Comparison of ENCODE assay signal across 2 cellular contexts in genomic region chr9:73074176-73074708, GRCh38.
TF ChIP-seq lines count a peak whose summit lies in the region.

No MANE protein-coding gene starts in this region.

TF ChIP-seq in GM23338, 12 proteins besides CTCF, POLR2A, EP300 and RAD21:
- no peak for TF ChIP-seq POLR2AphosphoS5 (IDR thresholded peaks at IDR 0.05; ENCODE audit: low read depth)
- TF ChIP-seq STAT1 (IDR thresholded peaks at IDR 0.05; ENCODE audit: unreplicated experiment): no peak

TF ChIP-seq in HepG2, 621 proteins besides CTCF, POLR2A, EP300 and RAD21 (continues in another document):
- TF ChIP-seq ARID2 (CRISPR knock-in tag; IDR thresholded peaks at IDR 0.05; ENCODE audit: borderline replicate concordance): no peak
- TF ChIP-seq RARA (CRISPR knock-in tag; IDR thresholded peaks at IDR 0.05): peak; percentile 89
- TF ChIP-seq NFIC (IDR thresholded peaks at IDR 0.05; ENCODE audit: low read length): peak; percentile 62; the same call in 1 of the 2 replicates
- TF ChIP-seq ZNF207 (IDR thresholded peaks at IDR 0.05; ENCODE audit: borderline replicate concordance): no peak
- no peak for TF ChIP-seq ZNF615 (CRISPR knock-in tag; IDR thresholded peaks at IDR 0.05; ENCODE audit: borderline replicate concordance)
- TF ChIP-seq ZBTB21 (CRISPR knock-in tag; IDR thresholded peaks at IDR 0.05): no peak
- no peak for TF ChIP-seq ZBTB20 (CRISPR knock-in tag; IDR thresholded peaks at IDR 0.05; ENCODE audit: borderline replicate concordance, low read depth)
- no peak for TF ChIP-seq ZC3H4 (CRISPR knock-in tag; IDR thresholded peaks at IDR 0.05; ENCODE audit: borderline replicate concordance)
- TF ChIP-seq PAXIP1 (CRISPR knock-in tag; conservative IDR thresholded peaks at IDR 0.05): peak; percentile 68
- TF ChIP-seq AKAP8 (CRISPR knock-in tag; IDR thresholded peaks at IDR 0.05): no peak
- TF ChIP-seq AKNA (CRISPR knock-in tag; IDR thresholded peaks at IDR 0.05; ENCODE audit: borderline replicate concordance): no peak
- TF ChIP-seq SOX5 (CRISPR knock-in tag; IDR thresholded peaks at IDR 0.05; ENCODE audit: borderline replicate concordance): peak; percentile 61; the same call in 1 of the 2 replicates
- TF ChIP-seq ZNF44 (CRISPR knock-in tag; IDR thresholded peaks at IDR 0.05): no peak
- no peak; the same call in 1 of the 2 replicates for TF ChIP-seq NR2F6 (IDR thresholded peaks at IDR 0.05)
- TF ChIP-seq NR2F6 (CRISPR knock-in tag; IDR thresholded peaks at IDR 0.05): peak; percentile 23; the same call in 1 of the 2 replicates
- no peak for TF ChIP-seq KDM2A (CRISPR knock-in tag; IDR thresholded peaks at IDR 0.05; ENCODE audit: borderline replicate concordance, low read depth)
- TF ChIP-seq ATF3 (CRISPR knock-in tag; IDR thresholded peaks at IDR 0.05): no peak
- no peak for TF ChIP-seq ZNF335 (CRISPR knock-in tag; IDR thresholded peaks at IDR 0.05)
- TF ChIP-seq ZNF101 (CRISPR knock-in tag; IDR thresholded peaks at IDR 0.05; ENCODE audit: borderline replicate concordance, low read depth): no peak
- no peak for TF ChIP-seq ZNF629 (CRISPR knock-in tag; conservative IDR thresholded peaks at IDR 0.05)
- TF ChIP-seq ARID5B (CRISPR knock-in tag; IDR thresholded peaks at IDR 0.05): peak; percentile 27
- no peak for TF ChIP-seq EED (CRISPR knock-in tag; IDR thresholded peaks at IDR 0.05)
- no peak for TF ChIP-seq ZBTB38 (CRISPR knock-in tag; IDR thresholded peaks at IDR 0.05)
- no peak for TF ChIP-seq AGO2 (optimal IDR thresholded peaks at IDR 0.05; ENCODE audit: low read depth, low read length)
- no peak for TF ChIP-seq ZSCAN29 (CRISPR knock-in tag; conservative IDR thresholded peaks at IDR 0.05)
- TF ChIP-seq AFF4 (CRISPR knock-in tag; IDR thresholded peaks at IDR 0.05): no peak
- TF ChIP-seq FOXP1 (IDR thresholded peaks at IDR 0.05): no peak
- peak; percentile 60; the same call in 1 of the 2 replicates for TF ChIP-seq FOXP1 (CRISPR knock-in tag; IDR thresholded peaks at IDR 0.05)
- 0 out of 2 replicates have a peak, but pooled peaks have one; percentile 24 for TF ChIP-seq SP5 (CRISPR knock-in tag; IDR thresholded peaks at IDR 0.05; ENCODE audit: borderline replicate concordance, low read depth)
- TF ChIP-seq NCOA2 (CRISPR knock-in tag; IDR thresholded peaks at IDR 0.05): peak; percentile 61; the same call in 1 of the 2 replicates
- TF ChIP-seq ZNF224 (CRISPR knock-in tag; IDR thresholded peaks at IDR 0.05): no peak
- no peak for TF ChIP-seq ZBTB42 (CRISPR knock-in tag; IDR thresholded peaks at IDR 0.05)
- TF ChIP-seq MED1 (CRISPR knock-in tag; IDR thresholded peaks at IDR 0.05): peak; percentile 46; the same call in 1 of the 2 replicates
- TF ChIP-seq SRSF4 (IDR thresholded peaks at IDR 0.05; ENCODE audit: low read depth, low read length, poor library complexity, severe bottlenecking): no peak
- peak; percentile 24; the same call in 1 of the 2 replicates for TF ChIP-seq HOMEZ (CRISPR knock-in tag; IDR thresholded peaks at IDR 0.05; ENCODE audit: low read depth)
- no peak for TF ChIP-seq MIXL1 (CRISPR knock-in tag; IDR thresholded peaks at IDR 0.05)
- no peak for TF ChIP-seq MYNN (CRISPR knock-in tag; IDR thresholded peaks at IDR 0.05; ENCODE audit: low read depth)
- TF ChIP-seq ZNF564 (CRISPR knock-in tag; IDR thresholded peaks at IDR 0.05): no peak
- TF ChIP-seq EHMT2 (IDR thresholded peaks at IDR 0.05; ENCODE audit: borderline replicate concordance, low read depth, low read length): no peak
- TF ChIP-seq ASH2L (IDR thresholded peaks at IDR 0.05; ENCODE audit: insufficient read length, low read depth, low read length): peak; percentile 76
- no peak for TF ChIP-seq ZNF784 (CRISPR knock-in tag; IDR thresholded peaks at IDR 0.05; ENCODE audit: borderline replicate concordance)
- TF ChIP-seq ZKSCAN8 (CRISPR knock-in tag; IDR thresholded peaks at IDR 0.05; ENCODE audit: borderline replicate concordance): no peak
- TF ChIP-seq TEAD3 (CRISPR knock-in tag; optimal IDR thresholded peaks at IDR 0.05; ENCODE audit: borderline replicate concordance): peak; percentile 67
- no peak for TF ChIP-seq MEIS2 (CRISPR knock-in tag; IDR thresholded peaks at IDR 0.05)
- no peak for TF ChIP-seq ZNF329 (CRISPR knock-in tag; IDR thresholded peaks at IDR 0.05; ENCODE audit: low read depth)
- peak in 1 of 2 experiments; percentile 70; a peak in 2 of 4 replicates for TF ChIP-seq NR2F1 (CRISPR knock-in tag; IDR thresholded peaks at IDR 0.05)
- no peak for TF ChIP-seq TEAD2 (CRISPR knock-in tag; IDR thresholded peaks at IDR 0.05)
